ENCODE assay signal across 15 cellular contexts in genomic region chr7:100013328-100013676, GRCh38. TPM values are rescaled to one million over a fixed set of nuclear protein-coding genes. Genes with fewer than 3 reads are reported as not detected.
DNase-seq lines count a peak whose midpoint lies in the region; ATAC-seq, FAIRE-seq and TF ChIP-seq lines count a peak whose summit lies in the region.
"Had no signal": no experiment of that assay in that cellular context is flagged by ENCODE, and none has a peak within 500 bp of the region (broad histone marks: within the 10 kb centered on the region; RNA-seq: fewer than 3 reads in every experiment).

No MANE protein-coding gene starts in this region.

- ATAC-seq in HG03439 (IDR thresholded peaks at IDR 0.05; ENCODE audit: unreplicated experiment): no peak
- ATAC-seq: left ventricle myocardium superior had no signal

- H3K36me3 ChIP-seq in bronchial epithelial cell (ENCODE audit: control insufficient read depth, insufficient read depth, low read length): no peaks in the 10 kb centered on the region
- H3K36me3 ChIP-seq: sigmoid colon, thyroid gland had no signal

- TF ChIP-seq CTCF in bronchial epithelial cell (IDR thresholded peaks at IDR 0.05; ENCODE audit: insufficient read depth, low read length, severe bottlenecking) (no peak), GM20000 (IDR thresholded peaks at IDR 0.05; ENCODE audit: extremely low read depth, missing control alignments) (no peak)

- no peak for FAIRE-seq in bronchial epithelial cell (lab: Jason Lieb, UNC)
- FAIRE-seq: A204.1 had no signal

- no peaks in the 10 kb centered on the region for H3K27me3 ChIP-seq in bronchial epithelial cell (ENCODE audit: control insufficient read depth, insufficient read depth, low read length)
- H3K27me3 ChIP-seq: sigmoid colon, thyroid gland had no signal

- DNase-seq in NOMO-1 treated with DMSO at 0.1 percent for 48 hours (lab: John Stamatoyannopoulos, UW; ENCODE audit: unreplicated experiment): peak; percentile 20
- no peak for DNase-seq in NOMO-1 (lab: John Stamatoyannopoulos, UW; ENCODE audit: unreplicated experiment in 2 of 2)
- DNase-seq in activated CD4-positive, alpha-beta T cell treated with anti-CD3 and anti-CD28 coated beads for 48 hours: peak; percentile 65
- peak; percentile 82 for DNase-seq in bronchial epithelial cell (ENCODE audit: low read depth)
- DNase-seq in stimulated activated CD8-positive, alpha-beta memory T cell treated with anti-CD3 and anti-CD28 coated beads, Interleukin-4, amount 100 ng/mL, for 48 hours: peak; percentile 43
- no peak for DNase-seq in iPS-NIHi11 (ENCODE audit: low spot score)
- DNase-seq in GM20000 (ENCODE audit: low spot score): no peak
- DNase-seq: amniotic stem cell, cortex of kidney, left ventricle myocardium superior, sigmoid colon, thyroid gland had no signal

- no peak overlapping the region for H3K4me3 ChIP-seq in bronchial epithelial cell (ENCODE audit: low read depth, low read length)
- H3K4me3 ChIP-seq: sigmoid colon, thyroid gland had no signal

RNA-seq across cellular contexts. Expression of gene ZKSCAN1, which starts 2.1 kb away (rescaled TPM):
- total RNA-seq in bronchial epithelial cell: 25.0 and 33.2 TPM in 2 replicates

RNA-seq across cellular contexts. Expression of gene ZSCAN21, which starts 36.3 kb away (rescaled TPM):
- total RNA-seq in bronchial epithelial cell: 9.6 and 11.6 TPM in 2 replicates

RNA-seq across cellular contexts. Expression of gene AZGP1, which starts 37.5 kb away (rescaled TPM):
- 1.2 and 1.6 TPM in 2 replicates for total RNA-seq in bronchial epithelial cell
- total RNA-seq: fibroblast of lung had no signal

Comparison
In these comparisons a context has a peak if more than half of its experiments do, and no peak if none do; other contexts are left out.
1. DNase-seq: peak in NOMO-1 treated with DMSO at 0.1 percent for 48 hours (single experiment), activated CD4-positive, alpha-beta T cell treated with anti-CD3 and anti-CD28 coated beads for 48 hours (single experiment), bronchial epithelial cell (single experiment) and stimulated activated CD8-positive, alpha-beta memory T cell treated with anti-CD3 and anti-CD28 coated beads, Interleukin-4, amount 100 ng/mL, for 48 hours (single experiment); none in NOMO-1 (0 of 2), iPS-NIHi11 (single experiment) and GM20000 (single experiment).